In genomic region chr16:15932939-15933338, GRCh38 we compare ENCODE assay signal across 39 cellular contexts.
"Had no signal": no experiment of that assay in that cellular context is flagged by ENCODE, and none has a peak within 500 bp of the region (broad histone marks: within the 10 kb centered on the region; RNA-seq: fewer than 3 reads in every experiment).

No MANE protein-coding gene starts in this region.

- H3K9me3 Mint-ChIP-seq: activated CD4-positive, alpha-beta memory T cell treated with anti-CD3 and anti-CD28 coated beads for 36 hours; activated CD4-positive, alpha-beta T cell treated with anti-CD3 and anti-CD28 coated beads, Interleukin-2, amount 10 ng/mL, durations not matched to agents 7 days and 5 days; activated naive CD4-positive, alpha-beta T cell treated with anti-CD3 and anti-CD28 coated beads, Interleukin-2, amount 10 ng/mL, durations not matched to agents 7 days and 5 days; activated naive CD8-positive, alpha-beta T cell treated with anti-CD3 and anti-CD28 coated beads, Interleukin-2, amount 50 U/mL, for 24 hours; activated T-cell treated with anti-CD3 and anti-CD28 coated beads, Interleukin-2, amount 50 U/mL, for 4 hours; activated T-helper 1 cell treated with anti-CD3 and anti-CD28 coated beads, Interleukin-12 subunit alpha, Interleukin-12 subunit beta, Interleukin-2, Interleukin-4 antibody, amounts not matched to agents 30 ng/mL and 10 ng/mL and 1 ng/mL, durations not matched to agents 14 hours and 24 hours and 36 hours; central memory CD8-positive, alpha-beta T cell; T-cell had no signal

- H3K36me3 ChIP-seq: brain microvascular endothelial cell, colonic mucosa, Peyer's patch, SJSA1 had no signal

- H3K27ac Mint-ChIP-seq: activated CD4-positive, alpha-beta memory T cell treated with anti-CD3 and anti-CD28 coated beads for 36 hours; activated CD4-positive, alpha-beta T cell treated with anti-CD3 and anti-CD28 coated beads for 36 hours; activated CD4-positive, alpha-beta T cell treated with anti-CD3 and anti-CD28 coated beads, Interleukin-2, amount 10 ng/mL, durations not matched to agents 7 days and 5 days; activated naive CD4-positive, alpha-beta T cell treated with anti-CD3 and anti-CD28 coated beads, Interleukin-2, amount 10 ng/mL, durations not matched to agents 7 days and 5 days; activated naive CD8-positive, alpha-beta T cell; activated naive CD8-positive, alpha-beta T cell treated with anti-CD3 and anti-CD28 coated beads, Interleukin-2, amount 50 U/mL, for 24 hours; activated T-helper 1 cell treated with anti-CD3 and anti-CD28 coated beads, Interleukin-12 subunit alpha, Interleukin-12 subunit beta, Interleukin-2, Interleukin-4 antibody, amounts not matched to agents 30 ng/mL and 10 ng/mL and 1 ng/mL, durations not matched to agents 14 hours and 24 hours and 36 hours; T-cell; T-helper 17 cell; WTC11 had no signal

- DNase-seq: activated CD4-positive, alpha-beta memory T cell treated with anti-CD3 and anti-CD28 coated beads for 36 hours; activated CD4-positive, alpha-beta T cell treated with anti-CD3 and anti-CD28 coated beads for 36 hours; activated CD4-positive, alpha-beta T cell treated with anti-CD3 and anti-CD28 coated beads, Interleukin-2, amount 10 ng/mL, durations not matched to agents 7 days and 5 days; activated CD8-positive, alpha-beta memory T cell treated with anti-CD3 and anti-CD28 coated beads, Interleukin-2, amount 50 U/mL, for 4 hours; activated naive CD4-positive, alpha-beta T cell treated with anti-CD3 and anti-CD28 coated beads, Interleukin-2, amount 10 ng/mL, durations not matched to agents 7 days and 5 days; activated naive CD8-positive, alpha-beta T cell treated with anti-CD3 and anti-CD28 coated beads, Interleukin-2, amount 50 U/mL, for 24 hours; activated T-cell treated with anti-CD3 and anti-CD28 coated beads for 4 hours; activated T-cell treated with anti-CD3 and anti-CD28 coated beads, Interleukin-2, amount 50 U/mL, for 4 hours; amniotic stem cell; aorta; brain microvascular endothelial cell; colonic mucosa; Karpas-422; KBM-7; NCI-H1092 treated with DMSO at 0.1 percent for 48 hours; NCI-H1417; NCI-H146; NCI-H187; NCI-H2029 treated with DMSO at 0.1 percent for 48 hours; NCI-H2107; NCI-H2171; NCI-H510A; NCI-H526; NCI-H748 treated with DMSO at 0.1 percent for 48 hours; NK-92 treated with Interleukin-12 subunit alpha and Interleukin-12 subunit beta, amount 100 ng/mL, for 24 hours; PC-3; Peyer's patch; RPMI8226; SHP77 treated with DMSO at 0.1 percent for 48 hours; SK-N-SH; T-cell; T-helper 17 cell; T-helper 9 cell had no signal

- ATAC-seq: activated CD4-positive, alpha-beta T cell treated with anti-CD3 and anti-CD28 coated beads for 36 hours; activated CD4-positive, CD25-positive, alpha-beta regulatory T cell treated with anti-CD3 and anti-CD28 coated beads, Interleukin-2, amount 50 U/mL, for 24 hours; activated naive CD8-positive, alpha-beta T cell treated with anti-CD3 and anti-CD28 coated beads, Interleukin-2, amount 50 U/mL, for 24 hours; activated T-cell treated with anti-CD3 and anti-CD28 coated beads, Interleukin-2, amount 50 U/mL, for 4 hours; PC-3; T-cell; T-helper 17 cell; WTC11 had no signal

- H3K36me3 Mint-ChIP-seq: activated CD4-positive, alpha-beta memory T cell treated with anti-CD3 and anti-CD28 coated beads for 36 hours; activated naive CD4-positive, alpha-beta T cell treated with anti-CD3 and anti-CD28 coated beads, Interleukin-2, amount 10 ng/mL, durations not matched to agents 7 days and 5 days; activated naive CD8-positive, alpha-beta T cell; T-cell; WTC11 had no signal

- H3K4me1 Mint-ChIP-seq: activated CD4-positive, alpha-beta T cell treated with anti-CD3 and anti-CD28 coated beads for 36 hours; activated CD4-positive, alpha-beta T cell treated with anti-CD3 and anti-CD28 coated beads, Interleukin-2, amount 10 ng/mL, durations not matched to agents 7 days and 5 days; activated naive CD4-positive, alpha-beta T cell treated with anti-CD3 and anti-CD28 coated beads, Interleukin-2, amount 10 ng/mL, durations not matched to agents 7 days and 5 days; activated naive CD8-positive, alpha-beta T cell treated with anti-CD3 and anti-CD28 coated beads, Interleukin-2, amount 50 U/mL, for 24 hours; central memory CD8-positive, alpha-beta T cell; T-cell; T-helper 17 cell; WTC11 had no signal

- H3K27me3 Mint-ChIP-seq: activated CD4-positive, alpha-beta memory T cell treated with anti-CD3 and anti-CD28 coated beads for 36 hours; activated CD4-positive, alpha-beta T cell treated with anti-CD3 and anti-CD28 coated beads, Interleukin-2, amount 10 ng/mL, durations not matched to agents 7 days and 5 days; activated naive CD8-positive, alpha-beta T cell; activated naive CD8-positive, alpha-beta T cell treated with anti-CD3 and anti-CD28 coated beads, Interleukin-2, amount 50 U/mL, for 24 hours; central memory CD8-positive, alpha-beta T cell; T-cell; T-helper 17 cell had no signal

- H3K9ac ChIP-seq: SK-N-SH had no signal

- H3K4me2 ChIP-seq: SK-N-SH had no signal

- H3K27ac ChIP-seq: brain microvascular endothelial cell, colonic mucosa, Peyer's patch, SJSA1 had no signal

- H3K4me1 ChIP-seq: colonic mucosa, Peyer's patch had no signal

- H3K27me3 ChIP-seq: brain microvascular endothelial cell, colonic mucosa, Peyer's patch, SJSA1 had no signal

- H3K4me3 ChIP-seq: colonic mucosa, Peyer's patch, SJSA1 had no signal

- H3K9me3 ChIP-seq: colonic mucosa, Peyer's patch, SJSA1 had no signal

- H3K4me3 Mint-ChIP-seq: activated CD4-positive, alpha-beta memory T cell treated with anti-CD3 and anti-CD28 coated beads for 36 hours; activated CD4-positive, alpha-beta T cell treated with anti-CD3 and anti-CD28 coated beads for 36 hours; activated CD4-positive, alpha-beta T cell treated with anti-CD3 and anti-CD28 coated beads, Interleukin-2, amount 10 ng/mL, durations not matched to agents 7 days and 5 days; activated naive CD4-positive, alpha-beta T cell treated with anti-CD3 and anti-CD28 coated beads, Interleukin-2, amount 10 ng/mL, durations not matched to agents 7 days and 5 days; activated naive CD8-positive, alpha-beta T cell; activated naive CD8-positive, alpha-beta T cell treated with anti-CD3 and anti-CD28 coated beads, Interleukin-2, amount 50 U/mL, for 24 hours; activated T-cell treated with anti-CD3 and anti-CD28 coated beads, Interleukin-2, amount 50 U/mL, for 4 hours; activated T-helper 1 cell treated with anti-CD3 and anti-CD28 coated beads, Interleukin-12 subunit alpha, Interleukin-12 subunit beta, Interleukin-2, Interleukin-4 antibody, amounts not matched to agents 30 ng/mL and 10 ng/mL and 1 ng/mL, durations not matched to agents 14 hours and 24 hours and 36 hours; central memory CD8-positive, alpha-beta T cell; T-cell; T-helper 17 cell; WTC11 had no signal
